8 cellular contexts compared by ENCODE assay signal in the genomic region with DNA sequence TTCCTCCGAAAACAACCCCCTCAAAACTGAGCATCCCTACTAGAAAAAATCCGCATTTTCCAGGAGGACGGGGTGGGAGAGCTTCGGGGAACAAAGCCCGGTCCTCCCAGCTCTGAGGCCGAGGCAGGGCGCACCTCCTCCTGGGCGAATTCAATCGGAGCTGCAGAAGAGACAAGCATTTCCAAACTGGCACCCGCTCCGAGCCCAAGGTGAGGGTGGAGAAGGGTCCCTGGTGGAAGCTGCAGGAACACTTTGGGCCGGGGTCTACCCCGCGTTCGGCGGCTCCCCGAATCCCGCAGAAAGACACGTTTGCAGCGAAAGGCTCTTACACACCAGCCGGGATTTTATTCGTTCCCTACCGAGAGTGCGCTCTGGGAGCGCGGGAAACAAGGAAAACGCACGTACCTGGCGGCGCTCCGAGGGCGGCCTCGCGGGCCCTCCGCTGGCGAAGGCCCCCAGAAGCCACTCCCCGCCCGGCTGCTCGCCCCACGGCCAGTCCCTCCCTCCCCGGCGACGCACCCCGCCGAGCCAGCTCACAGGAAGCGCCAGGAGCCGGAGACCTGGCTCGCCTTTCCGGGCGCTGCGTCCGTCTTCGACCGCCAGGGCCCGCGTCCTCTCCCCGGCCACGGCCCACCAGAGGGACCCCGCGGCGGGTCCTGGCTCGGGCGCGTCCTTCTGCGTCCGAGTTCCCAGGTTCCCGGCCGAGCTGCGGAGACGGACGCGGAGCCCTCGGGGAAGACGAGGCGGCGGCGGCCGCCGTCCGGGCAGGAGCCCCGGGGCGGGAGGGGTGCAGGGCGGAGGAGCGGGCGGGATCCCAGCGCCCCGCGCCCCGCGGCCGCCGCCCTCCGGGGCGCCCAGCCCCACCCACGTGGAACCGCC. TPM values are rescaled to one million over a fixed set of nuclear protein-coding genes. Genes with fewer than 3 reads are reported as not detected.
DNase-seq lines count a peak whose midpoint lies in the region; ATAC-seq, FAIRE-seq and TF ChIP-seq lines count a peak whose summit lies in the region.

No MANE protein-coding gene starts in this region.

- peaks cover 44% of the 10 kb centered on the region for H3K79me2 ChIP-seq in HCT116 (ENCODE audit: insufficient read depth, low read length)

- DNase-seq in NCI-H1436 (lab: John Stamatoyannopoulos, UW): peak; percentile 75
- no peak for DNase-seq in NCI-H1436 treated with DMSO at 0.1 percent for 48 hours (lab: John Stamatoyannopoulos, UW)
- DNase-seq in HCT116 (ENCODE audit: low read depth, low spot score): no peak
- peak; percentile 66 for DNase-seq in NAMALWA (ENCODE audit: low spot score)
- DNase-seq in bronchial epithelial cell (ENCODE audit: low read depth): peak; percentile 64
- peak; percentile 75 for DNase-seq in iPS-NIHi11 (ENCODE audit: low spot score)

- intact Hi-C loops in HCT116 (cut with micrococcal nuclease): loop anchor here (2.0 kb wide), 2 partner anchors 19 to 49 kb away; a partner anchor contains a TSS

- peak overlapping the region; percentile 79 to 100 for H3K4me3 ChIP-seq in HCT116 (replicated peaks in 1 of 2; ENCODE audit: low read depth in 1 of 2, low read length in 2 of 2)
- H3K4me3 ChIP-seq in bronchial epithelial cell (ENCODE audit: low read depth, low read length): peak overlapping the region; percentile 87
- peak overlapping the region; percentile 75 to 91 (median 82) for H3K4me3 ChIP-seq in skeletal muscle tissue (ENCODE audit: low read length in 3 of 3)

- H2AFZ ChIP-seq in HCT116 (ENCODE audit: low read depth, low read length, poor library complexity, severe bottlenecking): no peak overlapping the region

- H3K27me3 ChIP-seq in HCT116 (ENCODE audit: insufficient read depth, low read length) (no peaks in the 10 kb centered on the region), bronchial epithelial cell (ENCODE audit: control insufficient read depth, insufficient read depth, low read length) (no peaks in the 10 kb centered on the region), skeletal muscle tissue (ENCODE audit: control insufficient read depth in 3 of 3, insufficient read depth in 3 of 3, low read length in 3 of 3) (no peaks in the 10 kb centered on the region)

- H4K20me1 ChIP-seq in HCT116 (ENCODE audit: insufficient read depth): no peaks in the 10 kb centered on the region

- H3K4me2 ChIP-seq in HCT116 (ENCODE audit: low read length): peak overlapping the region; percentile 95

- peaks cover 41 to 60% of the 10 kb centered on the region in 2 experiments for H3K4me1 ChIP-seq in HCT116 (ENCODE audit: control insufficient read depth in 1 of 2, insufficient read depth in 2 of 2, low read length in 2 of 2)
- H3K4me1 ChIP-seq in skeletal muscle tissue (ENCODE audit: control insufficient read depth in 3 of 3, insufficient read depth in 3 of 3, low read length in 3 of 3): peaks cover 16 to 53% (median 22%) of the 10 kb centered on the region in 3 donors

- H3K4me3 Mint-ChIP-seq in T-helper 1 cell treated with Interleukin-12 subunit alpha and Interleukin-12 subunit beta and Interleukin-4 antibody, amounts not matched to agents 30 μg/mL and 1 μg/mL, for 36 hours: peak overlapping the region; percentile 51

- H3K27ac ChIP-seq in HCT116 (ENCODE audit: low read depth, low read length): peak overlapping the region; percentile 97
- H3K27ac ChIP-seq in skeletal muscle tissue (ENCODE audit: low read depth, low read length): peak overlapping the region; percentile 97

- H3K27ac Mint-ChIP-seq in T-helper 1 cell treated with Interleukin-12 subunit alpha and Interleukin-12 subunit beta and Interleukin-4 antibody, amounts not matched to agents 30 μg/mL and 1 μg/mL, for 36 hours: no peak overlapping the region

- peaks cover 4% of the 10 kb centered on the region for H3K36me3 Mint-ChIP-seq in T-helper 1 cell treated with Interleukin-12 subunit alpha and Interleukin-12 subunit beta and Interleukin-4 antibody, amounts not matched to agents 30 μg/mL and 1 μg/mL, for 36 hours (ENCODE audit: low read depth)

- RAD21 ChIA-PET in HCT116 (lab: Charles Lee; ENCODE audit: low non-redundant PET in 1 of 2, low total read pairs in 2 of 2, uncharacterized antibody in 2 of 2, unreplicated experiment in 2 of 2): no interaction called here

- TF ChIP-seq CTCF in HCT116 (IDR thresholded peaks at IDR 0.05 in 2 of 3, conservative IDR thresholded peaks at IDR 0.05 in 1 of 3; ENCODE audit: borderline replicate concordance in 1 of 3, insufficient read depth in 1 of 3, low read depth in 2 of 3, low read length in 2 of 3) (peak in 1 of 3 experiments; percentile 36; a peak in 1 of 6 replicates), bronchial epithelial cell (IDR thresholded peaks at IDR 0.05; ENCODE audit: insufficient read depth, low read length, severe bottlenecking) (peak; percentile 56)

- peak; percentile 67 for ATAC-seq in HCT116

- H3K9me3 ChIP-seq in HCT116 (ENCODE audit: control insufficient read depth in 1 of 2, insufficient read depth in 1 of 2, low read depth in 1 of 2, low read length in 2 of 2): no peaks in the 10 kb centered on the region
- H3K9me3 ChIP-seq in skeletal muscle tissue (ENCODE audit: control insufficient read depth in 3 of 3, low read length in 3 of 3): no peaks in the 10 kb centered on the region

- H3K4me1 Mint-ChIP-seq in T-helper 1 cell treated with Interleukin-12 subunit alpha and Interleukin-12 subunit beta and Interleukin-4 antibody, amounts not matched to agents 30 μg/mL and 1 μg/mL, for 36 hours (ENCODE audit: low read depth): peaks cover 5% of the 10 kb centered on the region

- peak; percentile 45 for TF ChIP-seq POLR2A in HCT116 (IDR thresholded peaks at IDR 0.05; ENCODE audit: borderline replicate concordance, extremely low read depth, insufficient read depth, insufficient read length)

- TF ChIP-seq RAD21 in HCT116 (IDR thresholded peaks at IDR 0.05; ENCODE audit: low read depth): no peak; the same call in 1 of the 2 replicates

- no peaks in the 10 kb centered on the region for H3K9me3 Mint-ChIP-seq in T-helper 1 cell treated with Interleukin-12 subunit alpha and Interleukin-12 subunit beta and Interleukin-4 antibody, amounts not matched to agents 30 μg/mL and 1 μg/mL, for 36 hours

- POLR2A ChIA-PET in HCT116 (lab: Charles Lee): interaction anchor here (0.8 to 1.2 kb wide), 4 partner anchors 19 to 52 kb away, joined by 3 to 4 read pairs (median 3); no protein-coding TSS in a partner anchor

- no peak for FAIRE-seq in bronchial epithelial cell (lab: Jason Lieb, UNC)

- CTCF ChIA-PET in HCT116 (lab: Charles Lee): interaction anchor here (1.3 kb wide), 1 partner anchor 20 kb away, joined by 3 read pairs; no protein-coding TSS in a partner anchor

- H3K36me3 ChIP-seq in HCT116 (ENCODE audit: control insufficient read depth in 1 of 2, insufficient read depth in 2 of 2, low read length in 2 of 2): no peaks in the 10 kb centered on the region; a peak in 1 of 4 replicates
- no peaks in the 10 kb centered on the region for H3K36me3 ChIP-seq in bronchial epithelial cell (ENCODE audit: control insufficient read depth, insufficient read depth, low read length)
- H3K36me3 ChIP-seq in skeletal muscle tissue (ENCODE audit: control insufficient read depth in 3 of 3, insufficient read depth in 3 of 3, low read length in 3 of 3): no peaks in the 10 kb centered on the region

- H3K9me2 ChIP-seq in HCT116 (ENCODE audit: insufficient read depth): no peaks in the 10 kb centered on the region

- peak overlapping the region; percentile 92 for H3K9ac ChIP-seq in HCT116 (ENCODE audit: low read length)
- H3K9ac ChIP-seq in skeletal muscle tissue (ENCODE audit: low read depth in 1 of 3, low read length in 3 of 3): peak overlapping the region; percentile 90 to 97 (median 94)

- H3K27me3 Mint-ChIP-seq in T-helper 1 cell treated with Interleukin-12 subunit alpha and Interleukin-12 subunit beta and Interleukin-4 antibody, amounts not matched to agents 30 μg/mL and 1 μg/mL, for 36 hours (ENCODE audit: low read depth): peaks cover 64% of the 10 kb centered on the region

- no TSS peak for BruUV-seq in HCT116 (replicated peaks; lab: Mats Ljungman, UMichigan)

TF ChIP-seq in HCT116, 20 proteins besides CTCF, POLR2A, EP300 and RAD21 (continues in another document):
- TF ChIP-seq EGR1 (IDR thresholded peaks at IDR 0.05; ENCODE audit: low read depth): no peak
- no peak for TF ChIP-seq EZH2phosphoT487 (IDR thresholded peaks at IDR 0.05; ENCODE audit: borderline replicate concordance)
- no peak for TF ChIP-seq YY1 (IDR thresholded peaks at IDR 0.05; ENCODE audit: extremely low read depth, insufficient replicate concordance, low read depth, low read length)
- no peak for TF ChIP-seq JUND (IDR thresholded peaks at IDR 0.05)
- peak; percentile 83; the same call in 1 of the 2 replicates for TF ChIP-seq ZFX (IDR thresholded peaks at IDR 0.05)
- no peak for TF ChIP-seq EZH2 (IDR thresholded peaks at IDR 0.05)
- no peak for TF ChIP-seq SRF (IDR thresholded peaks at IDR 0.05; ENCODE audit: low read depth)
- TF ChIP-seq POLR2AphosphoS5 (IDR thresholded peaks at IDR 0.05; ENCODE audit: low read depth, low read length): peak; percentile 61

RNA-seq across cellular contexts. Expression of a gene that starts 49.8 kb away (rescaled TPM):
- total RNA-seq in HCT116 (2021; ENCODE audit: unreplicated experiment): 45.2 TPM
- 16.1 and 18.2 TPM in 2 replicates for polyA plus RNA-seq in HCT116 (2012)
- total RNA-seq in bronchial epithelial cell: 0.79 and 1.8 TPM in 2 replicates
- 8.4 TPM for total RNA-seq in skeletal muscle tissue

RNA-seq across cellular contexts. Expression of a gene that starts 50.3 kb away (rescaled TPM):
- 109 TPM for total RNA-seq in HCT116 (2021; ENCODE audit: unreplicated experiment)
- 75.0 and 96.2 TPM in 2 replicates for polyA plus RNA-seq in HCT116 (2012)
- 35.5 and 49.2 TPM in 2 replicates for total RNA-seq in bronchial epithelial cell
- 26.1 TPM for total RNA-seq in skeletal muscle tissue

Comparison
In these comparisons a context has a peak if more than half of its experiments do, and no peak if none do; other contexts are left out.
1. DNase-seq: peak in NCI-H1436 (single experiment), NAMALWA (single experiment), bronchial epithelial cell (single experiment) and iPS-NIHi11 (single experiment); none in NCI-H1436 treated with DMSO at 0.1 percent for 48 hours (single experiment) and HCT116 (single experiment).
2. Peak in every context shown above with its lines, with median percentiles within 50 percentile points of each other: H3K4me3 ChIP-seq.